Comparison of ENCODE assay signal across 9 cellular contexts in genomic region chr17:81094224-81094743, GRCh38. TPM values are rescaled to one million over a fixed set of nuclear protein-coding genes. Genes with fewer than 3 reads are reported as not detected.
DNase-seq lines count a peak whose midpoint lies in the region; ATAC-seq, FAIRE-seq and TF ChIP-seq lines count a peak whose summit lies in the region.
"Had no signal": no experiment of that assay in that cellular context is flagged by ENCODE, and none has a peak within 500 bp of the region (broad histone marks: within the 10 kb centered on the region; RNA-seq: fewer than 3 reads in every experiment).

No MANE protein-coding gene starts in this region.

- no peaks in the 10 kb centered on the region for H3K9me3 Mint-ChIP-seq in CD4-positive, alpha-beta T cell
- no peaks in the 10 kb centered on the region for H3K9me3 Mint-ChIP-seq in dendritic cell treated with granulocyte-macrophage colony-stimulating factor and Interleukin-4, amounts not matched to agents 40 ng/mL and 50 ng/mL, for 4 days
- H3K9me3 Mint-ChIP-seq in neural progenitor cell, result no peaks in the 10 kb centered on the region

- no peak overlapping the region for H2AFZ ChIP-seq in neural progenitor cell (replicated peaks)

- H3K9me3 ChIP-seq in CD4-positive, alpha-beta T cell (ENCODE audit: control insufficient read depth, low read length), result no peaks in the 10 kb centered on the region
- no peaks in the 10 kb centered on the region for H3K9me3 ChIP-seq in NT2/D1 (ENCODE audit: insufficient read depth, low read length)
- H3K9me3 ChIP-seq in neural progenitor cell (ENCODE audit: low read depth), result no peaks in the 10 kb centered on the region
- H3K9me3 ChIP-seq in pancreas, result no peaks in the 10 kb centered on the region

- H3K27me3 ChIP-seq in CD4-positive, alpha-beta T cell (ENCODE audit: control insufficient read depth, insufficient read depth, low read length), result no peaks in the 10 kb centered on the region
- H3K27me3 ChIP-seq in NT2/D1 (ENCODE audit: insufficient read depth, insufficient read length) (no peaks in the 10 kb centered on the region), neural progenitor cell (no peaks in the 10 kb centered on the region), pancreas (no peaks in the 10 kb centered on the region)

- peak overlapping the region; percentile 59 for H3K9ac ChIP-seq in NT2/D1 (ENCODE audit: insufficient read length, low read depth)
- H3K9ac ChIP-seq in neural progenitor cell, result no peak overlapping the region

- H3F3A ChIP-seq in neural progenitor cell (ENCODE audit: low read depth), result peaks cover 21% of the 10 kb centered on the region

- peaks cover 33% of the 10 kb centered on the region for H3K36me3 ChIP-seq in NT2/D1 (ENCODE audit: insufficient read depth, insufficient read length, low read length)
- no peaks in the 10 kb centered on the region for H3K36me3 ChIP-seq in neural progenitor cell
- H3K36me3 ChIP-seq in pancreas, result no peaks in the 10 kb centered on the region

- POLR2A ChIA-PET in CD4-positive, alpha-beta T cell (lab: Charles Lee), result interaction anchor here (1.0 to 1.4 kb wide), 2 partner anchors 71 to 76 kb away, joined by 4 to 5 read pairs; no protein-coding TSS in a partner anchor

- peak; percentile 1 for ATAC-seq in CD4-positive, alpha-beta T cell (ENCODE audit: poor library complexity)
- ATAC-seq in pancreas, result no peak
- ATAC-seq in omental fat pad (ENCODE audit: low FRiP score), result no peak
- ATAC-seq in HG02884 (IDR thresholded peaks at IDR 0.05; ENCODE audit: unreplicated experiment), result no peak
- ATAC-seq: Right ventricle myocardium inferior had no signal

- no peaks in the 10 kb centered on the region for H3K27me3 Mint-ChIP-seq in CD4-positive, alpha-beta T cell
- peaks cover 14% of the 10 kb centered on the region for H3K27me3 Mint-ChIP-seq in dendritic cell treated with granulocyte-macrophage colony-stimulating factor and Interleukin-4, amounts not matched to agents 40 ng/mL and 50 ng/mL, for 4 days
- H3K27me3 Mint-ChIP-seq in neural progenitor cell (ENCODE audit: insufficient read depth, low read depth), result peaks cover 9% of the 10 kb centered on the region

- no peaks in the 10 kb centered on the region for H4K20me1 ChIP-seq in neural progenitor cell (ENCODE audit: low read depth)

- FAIRE-seq in pancreas (lab: Jason Lieb, UNC), result no peak

- intact Hi-C loops in CD4-positive, alpha-beta T cell (cut with DNase I, micrococcal nuclease), result loop anchor here in 1 of 2 experiments (2.0 kb wide), 1 partner anchor 57 kb away; no protein-coding TSS in a partner anchor
- intact Hi-C loops in dendritic cell treated with granulocyte-macrophage colony-stimulating factor and Interleukin-4, amounts not matched to agents 40 ng/mL and 50 ng/mL, for 4 days (cut with micrococcal nuclease), result no loop called here
- intact Hi-C loops in pancreas (cut with DNase I), result no loop called here

- no peak overlapping the region for H3K27ac ChIP-seq in CD4-positive, alpha-beta T cell (ENCODE audit: low read depth, low read length)
- H3K27ac ChIP-seq in neural progenitor cell, result no peak overlapping the region
- H3K27ac ChIP-seq in pancreas, result peak overlapping the region in 1 of 4 donors; percentile 37

- H3K4me2 ChIP-seq in neural progenitor cell, result peak overlapping the region; percentile 48

- WGBS in pancreas, 2 donors, result 62 to 81% methylated on average over 10 of the region's 10 CpGs

- no peak for DNase-seq in CD4-positive, alpha-beta T cell
- DNase-seq in NT2/D1 (ENCODE audit: low read depth, low spot score) (no peak), neural progenitor cell (ENCODE audit: low spot score) (no peak), pancreas (no peak), omental fat pad (ENCODE audit: low spot score) (no peak), KG1 (lab: John Stamatoyannopoulos, UW) (no peak)

- no peaks in the 10 kb centered on the region for H3K79me2 ChIP-seq in neural progenitor cell (ENCODE audit: low read depth)

- H3K4me1 Mint-ChIP-seq in CD4-positive, alpha-beta T cell (ENCODE audit: low read depth), result peaks cover 35% of the 10 kb centered on the region
- peaks cover 84% of the 10 kb centered on the region for H3K4me1 Mint-ChIP-seq in dendritic cell treated with granulocyte-macrophage colony-stimulating factor and Interleukin-4, amounts not matched to agents 40 ng/mL and 50 ng/mL, for 4 days (ENCODE audit: low read depth)
- peaks cover 60% of the 10 kb centered on the region for H3K4me1 Mint-ChIP-seq in neural progenitor cell

- CTCF ChIA-PET in CD4-positive, alpha-beta T cell (lab: Charles Lee), result interaction anchor here (1.6 to 2.0 kb wide), 2 partner anchors 59 to 71 kb away, joined by 3 to 9 read pairs; partner anchors contain the start of gene BAIAP2

- H3K27ac Mint-ChIP-seq in CD4-positive, alpha-beta T cell, result peak overlapping the region; percentile 87
- H3K27ac Mint-ChIP-seq in dendritic cell treated with granulocyte-macrophage colony-stimulating factor and Interleukin-4, amounts not matched to agents 40 ng/mL and 50 ng/mL, for 4 days, result peak overlapping the region; percentile 35
- H3K27ac Mint-ChIP-seq in neural progenitor cell, result peak overlapping the region; percentile 100

- H3K4me1 ChIP-seq in NT2/D1 (ENCODE audit: insufficient read depth, insufficient read length) (peaks cover 71% of the 10 kb centered on the region), neural progenitor cell (peaks cover 47% of the 10 kb centered on the region), pancreas (peaks cover 0 to 2% (median 0%) of the 10 kb centered on the region in 3 donors)

- H3K36me3 Mint-ChIP-seq in CD4-positive, alpha-beta T cell (ENCODE audit: low read depth), result no peaks in the 10 kb centered on the region
- H3K36me3 Mint-ChIP-seq in dendritic cell treated with granulocyte-macrophage colony-stimulating factor and Interleukin-4, amounts not matched to agents 40 ng/mL and 50 ng/mL, for 4 days (ENCODE audit: low read depth), result peaks cover 72% of the 10 kb centered on the region
- H3K36me3 Mint-ChIP-seq in neural progenitor cell, result no peaks in the 10 kb centered on the region

- H3K4me3 ChIP-seq in NT2/D1 (ENCODE audit: insufficient read length, low read depth) (no peak overlapping the region), neural progenitor cell (no peak overlapping the region), pancreas (no peak overlapping the region)

- TF ChIP-seq CTCF in CD4-positive, alpha-beta T cell (IDR thresholded peaks at IDR 0.05), result no peak
- TF ChIP-seq CTCF in neural progenitor cell (IDR thresholded peaks at IDR 0.05) (peak; percentile 7), pancreas (IDR thresholded peaks at IDR 0.05) (no peak), omental fat pad (IDR thresholded peaks at IDR 0.05) (no peak)

- peak overlapping the region; percentile 80 for H3K4me3 Mint-ChIP-seq in CD4-positive, alpha-beta T cell
- no peak overlapping the region for H3K4me3 Mint-ChIP-seq in dendritic cell treated with granulocyte-macrophage colony-stimulating factor and Interleukin-4, amounts not matched to agents 40 ng/mL and 50 ng/mL, for 4 days
- H3K4me3 Mint-ChIP-seq in neural progenitor cell, result peak overlapping the region; percentile 76

RNA-seq across cellular contexts. Expression of gene BAIAP2, which starts 59.3 kb away (rescaled TPM):
- 1 to 10 TPM; 4.2 to 4.9 TPM for total RNA-seq in CD4-positive, alpha-beta T cell
- total RNA-seq in neural progenitor cell (ENCODE audit: low replicate concordance), result 15.6 and 16.1 TPM in 2 replicates
- total RNA-seq in pancreas, result 10 to 100 TPM in 3 of 6 donors, 1 to 10 TPM in 3; 4.7 to 13.2 (median 8.6) TPM
- 10 to 100 TPM; 11.6 to 16.4 TPM for polyA plus RNA-seq in pancreas
- 10 to 100 TPM; 15.9 to 50.2 (median 36.4) TPM for total RNA-seq in omental fat pad

Comparison
In these comparisons a context has a peak if more than half of its experiments do, and no peak if none do; other contexts are left out.
1. H3K27ac Mint-ChIP-seq: peak in every context shown above with its lines; median percentile 100 in neural progenitor cell; 87 in CD4-positive, alpha-beta T cell; 35 in dendritic cell treated with granulocyte-macrophage colony-stimulating factor and Interleukin-4, amounts not matched to agents 40 ng/mL and 50 ng/mL, for 4 days.